ENCODE assay signal across 3 cellular contexts in genomic region chr15:89376441-89376840, GRCh38.
TF ChIP-seq lines count a peak whose summit lies in the region.

No MANE protein-coding gene starts in this region.

TF ChIP-seq in GM23338, 12 proteins besides CTCF, POLR2A, EP300 and RAD21 (continues in another document):
- peak; percentile 67 for TF ChIP-seq EZH2 (IDR thresholded peaks at IDR 0.05; ENCODE audit: low read depth, unreplicated experiment)
- TF ChIP-seq ETS1 (IDR thresholded peaks at IDR 0.05): no peak
- no peak for TF ChIP-seq ZNF462 (CRISPR knock-in tag; IDR thresholded peaks at IDR 0.05)
- no peak for TF ChIP-seq CREB1 (CRISPR knock-in tag; IDR thresholded peaks at IDR 0.05; ENCODE audit: low read depth)
- no peak for TF ChIP-seq STAT1 (IDR thresholded peaks at IDR 0.05; ENCODE audit: unreplicated experiment)

TF ChIP-seq in H1, 55 proteins besides CTCF, POLR2A, EP300 and RAD21:
- TF ChIP-seq CBX8 (IDR thresholded peaks at IDR 0.05; ENCODE audit: borderline replicate concordance, low read depth, low read length) (no peak), GABPA (IDR thresholded peaks at IDR 0.05; ENCODE audit: borderline replicate concordance, insufficient read depth, low read length) (no peak), PHF8 (conservative IDR thresholded peaks at IDR 0.05; ENCODE audit: low read depth, low read length) (no peak), RXRA (IDR thresholded peaks at IDR 0.05; ENCODE audit: insufficient read depth, low read depth, low read length) (no peak), SP4 (IDR thresholded peaks at IDR 0.05; ENCODE audit: low read length) (no peak), MAFK (IDR thresholded peaks at IDR 0.05; ENCODE audit: low read depth, low read length) (no peak), CHD1 (IDR thresholded peaks at IDR 0.05; ENCODE audit: low read depth, low read length) (no peak), TAF1 (IDR thresholded peaks at IDR 0.05; ENCODE audit: low read depth, low read length) (no peak), USF2 (IDR thresholded peaks at IDR 0.05; ENCODE audit: low read length) (no peak), CBX5 (IDR thresholded peaks at IDR 0.05; ENCODE audit: low read depth, low read length) (no peak), SIN3A (conservative IDR thresholded peaks at IDR 0.05 in 1 of 2, IDR thresholded peaks at IDR 0.05 in 1 of 2; ENCODE audit: low read depth in 1 of 2, low read length in 2 of 2) (no peak), CREB1 (IDR thresholded peaks at IDR 0.05) (no peak), EGR1 (IDR thresholded peaks at IDR 0.05; ENCODE audit: borderline replicate concordance, low read depth, low read length) (no peak), CTBP2 (IDR thresholded peaks at IDR 0.05; ENCODE audit: borderline replicate concordance, insufficient read depth, insufficient read length, low read length) (no peak), SP2 (IDR thresholded peaks at IDR 0.05; ENCODE audit: low read length) (no peak)

TF ChIP-seq in WTC11, 78 proteins besides CTCF, POLR2A, EP300 and RAD21:
- TF ChIP-seq ZMAT4 (CRISPR knock-in tag; IDR thresholded peaks at IDR 0.05) (no peak), TP53 (CRISPR knock-in tag; IDR thresholded peaks at IDR 0.05) (no peak), PREB (CRISPR knock-in tag; IDR thresholded peaks at IDR 0.05; ENCODE audit: borderline replicate concordance) (no peak), ZNF317 (CRISPR knock-in tag; IDR thresholded peaks at IDR 0.05; ENCODE audit: borderline replicate concordance, low read depth) (no peak), ETV6 (CRISPR knock-in tag; IDR thresholded peaks at IDR 0.05) (no peak)
